Comparison of ENCODE assay signal across 16 cellular contexts in the genomic region with DNA sequence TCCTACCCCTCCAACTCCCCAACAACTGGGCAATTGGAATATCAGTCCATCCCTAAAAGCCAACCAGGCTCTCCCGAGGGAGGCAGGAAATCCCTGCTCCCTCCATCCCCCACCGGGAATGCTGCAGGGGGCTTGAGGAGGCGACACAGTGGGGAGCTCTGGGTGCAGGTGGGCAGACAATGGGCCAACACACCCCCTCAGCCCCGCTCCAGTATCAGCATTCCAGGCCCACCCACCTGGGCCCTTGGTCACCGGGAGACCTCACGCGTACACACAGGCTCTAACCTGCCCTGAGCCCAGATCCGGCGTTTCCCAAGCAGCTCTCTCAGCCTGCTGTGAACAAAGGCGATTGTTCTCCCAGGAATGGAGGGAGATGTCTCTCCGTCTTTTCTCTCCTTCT. TPM values are rescaled to one million over a fixed set of nuclear protein-coding genes. Genes with fewer than 3 reads are reported as not detected.
A peak's percentile ranks its signal among the peaks of the same experiment; 100 is the strongest.
DNase-seq lines count a peak whose midpoint lies in the region; TF ChIP-seq lines count a peak whose summit lies in the region.
"Had no signal": no experiment of that assay in that cellular context is flagged by ENCODE, and none has a peak within 500 bp of the region (broad histone marks: within the 10 kb centered on the region; RNA-seq: fewer than 3 reads in every experiment).

No MANE protein-coding gene starts in this region.

- H3K9ac ChIP-seq in HUES48 (ENCODE audit: low read depth, low read length) (peak overlapping the region; percentile 42; the same call in 1 of the 2 replicates), iPS-18a (ENCODE audit: low read length) (peak overlapping the region; percentile 48)

- H3K27me3 ChIP-seq in HUES48 (ENCODE audit: control insufficient read depth, insufficient read depth, low read length) (no peaks in the 10 kb centered on the region), iPS-18a (ENCODE audit: control insufficient read depth, insufficient read depth, low read length) (no peaks in the 10 kb centered on the region), prostate gland (replicated peaks; ENCODE audit: insufficient read depth) (no peaks in the 10 kb centered on the region)
- H3K27me3 ChIP-seq: BE2C, heart right ventricle, left lung, SJCRH30, tibial artery had no signal

- H3K4me3 ChIP-seq in HUES48 (ENCODE audit: low read depth, low read length) (peak overlapping the region; percentile 22; the same call in 1 of the 2 replicates), iPS-18a (ENCODE audit: low read length) (peak overlapping the region; percentile 16), prostate gland (no peak overlapping the region)
- H3K4me3 ChIP-seq: heart right ventricle, left lung, SJCRH30, tibial artery had no signal

- H3K36me3 ChIP-seq in HUES48 (ENCODE audit: control insufficient read depth, insufficient read depth, low read length) (no peaks in the 10 kb centered on the region), iPS-18a (ENCODE audit: control insufficient read depth, low read depth, low read length) (no peaks in the 10 kb centered on the region), prostate gland (no peaks in the 10 kb centered on the region)
- H3K36me3 ChIP-seq: BE2C, heart right ventricle, left lung, SJCRH30, tibial artery had no signal

- intact Hi-C loops in prostate gland (cut with DNase I), result no loop called here

- no peak for TF ChIP-seq CTCF in VCaP (conservative IDR thresholded peaks at IDR 0.05)
- TF ChIP-seq CTCF in prostate gland (IDR thresholded peaks at IDR 0.05), result no peak

- 31% methylated on average over 11 of the region's 11 CpGs for WGBS in prostate gland

- H3K9me3 ChIP-seq in HUES48 (ENCODE audit: control insufficient read depth, insufficient read depth, low read length) (no peaks in the 10 kb centered on the region), iPS-18a (ENCODE audit: control insufficient read depth, low read depth, low read length) (no peaks in the 10 kb centered on the region), prostate gland (no peaks in the 10 kb centered on the region)
- H3K9me3 ChIP-seq: BE2C, heart right ventricle, left lung, SJCRH30, tibial artery had no signal

- H3K4me1 ChIP-seq in HUES48 (ENCODE audit: control insufficient read depth, insufficient read depth, low read length) (peaks cover 39% of the 10 kb centered on the region), iPS-18a (ENCODE audit: control insufficient read depth, low read depth, low read length) (peaks cover 42% of the 10 kb centered on the region), prostate gland (replicated peaks) (no peaks in the 10 kb centered on the region)
- H3K4me1 ChIP-seq: left lung, SJCRH30, tibial artery had no signal

- H3K27ac ChIP-seq in HUES48 (ENCODE audit: low read depth, low read length), result peak overlapping the region; percentile 88
- H3K27ac ChIP-seq in VCaP, result peak overlapping the region; percentile 81
- no peak overlapping the region for H3K27ac ChIP-seq in iPS-18a (ENCODE audit: low read length)
- peak overlapping the region in 1 of 2 donors; percentile 57 for H3K27ac ChIP-seq in prostate gland
- H3K27ac ChIP-seq: heart right ventricle, left lung, SJCRH30, tibial artery had no signal

- peak; percentile 38 for DNase-seq in prostate gland (ENCODE audit: low spot score)
- DNase-seq in activated effector memory CD4-positive, alpha-beta T cell treated with Interleukin-2 at 50 U/mL for 16 hours, result no peak
- no peak for DNase-seq in AG08395 (ENCODE audit: low spot score)
- DNase-seq in stimulated activated CD4-positive, alpha-beta T cell treated with anti-CD3 and anti-CD28 coated beads, Interleukin-12 subunit alpha, Interleukin-12 subunit beta, amount 100 ng/mL, for 4 hours, result no peak
- DNase-seq: activated CD4-positive, CD25-positive, alpha-beta regulatory T cell treated with anti-CD3 and anti-CD28 coated beads, Interleukin-2, amount 50 U/mL, for 72 hours; effector CD4-positive, alpha-beta T cell; heart right ventricle; NCI-H1694 treated with DMSO at 0.1 percent for 48 hours; NCI-H446 treated with DMSO at 0.1 percent for 48 hours; SJCRH30; tibial artery had no signal

- no peak for TF ChIP-seq POLR2A in prostate gland (IDR thresholded peaks at IDR 0.05)

RNA-seq across cellular contexts. Expression of a gene that starts 37.6 kb away (rescaled TPM):
- 10 to 100 TPM; 16.1 to 26.1 TPM for total RNA-seq in prostate gland

Comparison
In these comparisons a context has a peak if more than half of its experiments do, and no peak if none do; other contexts are left out.
1. H3K4me3 ChIP-seq: peak in HUES48 (single experiment) and iPS-18a (single experiment); none in prostate gland (0 of 2).